ENCODE assay signal across 8 cellular contexts in genomic region chr17:77365584-77366186, GRCh38.
A peak's percentile ranks its signal among the peaks of the same experiment; 100 is the strongest.
DNase-seq lines count a peak whose midpoint lies in the region; ATAC-seq, FAIRE-seq and TF ChIP-seq lines count a peak whose summit lies in the region.

No MANE protein-coding gene starts in this region.

- H3K4me1 Mint-ChIP-seq in Calu3 (ENCODE audit: low read depth, unreplicated experiment) = peaks cover 81% of the 10 kb centered on the region

- H3K4me2 ChIP-seq in keratinocyte (ENCODE audit: control insufficient read depth, extremely low read depth, insufficient read depth, low read depth, low read length) = peak overlapping the region; percentile 71
- H3K4me2 ChIP-seq in Karpas-422 (ENCODE audit: low read depth, low read length, poor library complexity, severe bottlenecking) = no peak overlapping the region

- H3K4me1 ChIP-seq in keratinocyte (ENCODE audit: control insufficient read depth, extremely low read depth, insufficient read depth, low read length) (peaks cover 61% of the 10 kb centered on the region), Karpas-422 (ENCODE audit: low read length) (no peaks in the 10 kb centered on the region)

- peak overlapping the region; percentile 74 for H3K27ac Mint-ChIP-seq in Calu3 (ENCODE audit: unreplicated experiment)

- H4K20me1 ChIP-seq in keratinocyte (ENCODE audit: control insufficient read depth, extremely low read depth, insufficient read depth, low read length) = peaks cover 72% of the 10 kb centered on the region
- no peaks in the 10 kb centered on the region for H4K20me1 ChIP-seq in Karpas-422 (ENCODE audit: insufficient read depth, low read depth, low read length)

- H3K9ac ChIP-seq in keratinocyte (ENCODE audit: control insufficient read depth, extremely low read depth, insufficient read depth, low read length) = peak overlapping the region; percentile 76
- no peak overlapping the region for H3K9ac ChIP-seq in Karpas-422 (ENCODE audit: low read length)

- peak overlapping the region; percentile 78 for H3K27ac ChIP-seq in keratinocyte (ENCODE audit: control insufficient read depth, insufficient read depth, low read length)
- no peak overlapping the region for H3K27ac ChIP-seq in Karpas-422 (ENCODE audit: low read length)

- peak; percentile 23 for FAIRE-seq in keratinocyte (lab: Jason Lieb, UNC)

- no peaks in the 10 kb centered on the region for H3K9me3 Mint-ChIP-seq in Calu3 (ENCODE audit: low read depth, unreplicated experiment)

- H3K9me2 ChIP-seq in Karpas-422 (replicated peaks; ENCODE audit: insufficient read depth, low read length) = no peaks in the 10 kb centered on the region

- H3K4me3 ChIP-seq in keratinocyte (ENCODE audit: control insufficient read depth in 2 of 3, extremely low read depth in 1 of 3, insufficient read depth in 2 of 3, low read depth in 1 of 3, low read length in 3 of 3) = peak overlapping the region in 1 of 3 experiments; percentile 33
- H3K4me3 ChIP-seq in Karpas-422 (ENCODE audit: low read length) = no peak overlapping the region

- CTCF ChIA-PET in Calu3 (lab: Charles Lee) = interaction anchor here (1.3 to 2.2 kb wide), 2 partner anchors 25 to 64 kb away, joined by 4 to 6 read pairs; no protein-coding TSS in a partner anchor

- peaks cover 66% of the 10 kb centered on the region for H3K36me3 Mint-ChIP-seq in Calu3 (ENCODE audit: insufficient read depth, unreplicated experiment)

- no TSS peak for BruUV-seq in Calu3 (replicated peaks; lab: Mats Ljungman, UMichigan)

- H3K9me3 ChIP-seq in keratinocyte (ENCODE audit: control insufficient read depth, low read depth, low read length) (no peaks in the 10 kb centered on the region), Karpas-422 (ENCODE audit: low read length) (no peaks in the 10 kb centered on the region)

- H3K79me2 ChIP-seq in keratinocyte (ENCODE audit: control insufficient read depth, insufficient read depth, low read length) (peaks cover 90% of the 10 kb centered on the region), Karpas-422 (ENCODE audit: low read length) (no peaks in the 10 kb centered on the region)

- intact Hi-C loops in Calu3 (cut with micrococcal nuclease; ENCODE audit: unreplicated experiment) = no loop called here

- H3K9me1 ChIP-seq in keratinocyte (ENCODE audit: control insufficient read depth, extremely low read depth, insufficient read depth, low read length) = peaks cover 29% of the 10 kb centered on the region

- H3K27me3 Mint-ChIP-seq in Calu3 (ENCODE audit: unreplicated experiment) = no peaks in the 10 kb centered on the region

- TF ChIP-seq CTCF in Calu3 (IDR thresholded peaks at IDR 0.05; ENCODE audit: unreplicated experiment) (no peak), keratinocyte (optimal IDR thresholded peaks at IDR 0.05 in 1 of 3, IDR thresholded peaks at IDR 0.05 in 1 of 3, conservative IDR thresholded peaks at IDR 0.05 in 1 of 3; ENCODE audit: extremely low read depth in 1 of 3, insufficient read depth in 2 of 3, low read length in 3 of 3) (no peak)

- ATAC-seq in HG03097 (IDR thresholded peaks at IDR 0.05; ENCODE audit: low FRiP score, unreplicated experiment) (no peak), GM18861 (IDR thresholded peaks at IDR 0.05; ENCODE audit: unreplicated experiment) (no peak)

- H3K4me3 Mint-ChIP-seq in Calu3 (ENCODE audit: low read depth, unreplicated experiment) = peak overlapping the region; percentile 35

- no peak overlapping the region for H2AFZ ChIP-seq in keratinocyte (ENCODE audit: control insufficient read depth, low read length)
- no peak overlapping the region for H2AFZ ChIP-seq in Karpas-422 (ENCODE audit: low read length)

- H3K27me3 ChIP-seq in keratinocyte (ENCODE audit: control insufficient read depth, extremely low read depth, insufficient read depth, low read length) (no peaks in the 10 kb centered on the region), Karpas-422 (ENCODE audit: low read length) (no peaks in the 10 kb centered on the region)

- peaks cover 7 to 31% of the 10 kb centered on the region in 2 experiments for H3K36me3 ChIP-seq in keratinocyte (ENCODE audit: control insufficient read depth in 2 of 2, extremely low read depth in 1 of 2, insufficient read depth in 2 of 2, low read length in 2 of 2)
- H3K36me3 ChIP-seq in Karpas-422 (ENCODE audit: insufficient read depth, low read length) = no peaks in the 10 kb centered on the region

- DNase-seq in Calu3 = peak; percentile 72
- peak; percentile 44 for DNase-seq in NCI-H1092 (lab: John Stamatoyannopoulos, UW)
- peak; percentile 52 for DNase-seq in amniotic stem cell (lab: John Stamatoyannopoulos, UW)
- no peak for DNase-seq in keratinocyte (ENCODE audit: low read depth, low spot score)
- peak; percentile 64 for DNase-seq in stromal cell of bone marrow (ENCODE audit: low read depth)
- no peak for DNase-seq in Karpas-422

- dilution Hi-C loops in keratinocyte (cut with MboI; ENCODE audit: extremely low pct_ligation_motif_present, low sequenced_read_pairs) = no loop called here

Comparison
In these comparisons a context has a peak if more than half of its experiments do, and no peak if none do; other contexts are left out.
1. DNase-seq: peak in Calu3 (single experiment), NCI-H1092 (single experiment), amniotic stem cell (single experiment) and stromal cell of bone marrow (single experiment); none in keratinocyte (single experiment) and Karpas-422 (single experiment).